ENCODE assay signal across 8 cellular contexts in the genomic region with DNA sequence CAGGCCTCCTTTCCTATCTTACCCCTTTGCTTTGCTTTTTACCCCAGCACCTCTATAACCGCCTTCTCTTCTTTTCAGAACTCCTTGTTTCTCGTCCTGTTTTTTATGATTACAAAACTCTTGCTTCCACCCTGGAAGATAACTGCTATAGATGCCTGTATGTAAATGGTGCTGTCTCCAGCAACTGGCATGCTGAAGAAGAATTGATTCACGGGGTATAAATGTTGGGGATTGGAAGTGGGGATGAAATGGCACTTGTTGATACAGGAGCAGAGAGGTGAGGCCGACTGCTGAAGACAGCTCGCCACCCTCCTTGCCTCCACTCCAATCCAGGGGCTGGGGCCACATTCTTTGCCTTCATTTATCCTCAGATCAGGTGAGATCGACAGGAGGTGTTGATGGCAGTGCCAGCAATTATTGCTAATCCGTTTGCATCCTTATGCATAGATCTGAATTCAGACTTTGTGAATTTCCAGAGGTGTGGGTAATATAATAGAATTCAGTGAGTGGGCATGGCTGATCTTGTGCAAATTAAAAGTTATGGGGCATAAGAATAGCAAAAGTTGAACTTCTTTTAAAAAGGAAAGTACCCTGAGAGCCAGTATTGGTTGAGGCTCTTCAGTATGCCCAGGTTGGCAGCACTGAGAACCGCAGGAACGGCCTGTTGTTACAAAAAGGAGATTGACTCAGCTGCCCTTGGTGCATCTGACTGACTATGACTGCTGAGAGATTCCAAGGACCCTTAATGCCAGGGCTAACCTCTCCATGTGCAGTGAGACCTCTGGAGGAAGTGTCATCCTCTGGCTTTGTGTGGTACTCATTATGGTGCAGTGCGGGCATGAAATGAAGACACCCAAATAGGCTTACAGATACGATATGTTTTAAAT. TPM values are rescaled to one million over a fixed set of nuclear protein-coding genes. Genes with fewer than 3 reads are reported as not detected.
DNase-seq lines count a peak whose midpoint lies in the region; ATAC-seq and TF ChIP-seq lines count a peak whose summit lies in the region.

No MANE protein-coding gene starts in this region.

- H3K27ac ChIP-seq in lung (ENCODE audit: low read depth in 1 of 2, low read length in 1 of 2) = peak overlapping the region; percentile 47 to 97
- peak overlapping the region; percentile 94 to 96 for H3K27ac ChIP-seq in testis

- 19 to 48% methylated on average over 11 of the region's 11 CpGs for WGBS in lung, 2 donors
- 25 to 29% methylated on average over 11 of the region's 11 CpGs for WGBS in testis, 2 donors

- peak; percentile 55 for DNase-seq in NCI-H2029 treated with DMSO at 0.1 percent for 48 hours (lab: John Stamatoyannopoulos, UW)
- DNase-seq in NCI-H2029 (lab: John Stamatoyannopoulos, UW) = no peak
- DNase-seq in SK-N-DZ (ENCODE audit: low spot score) = peak; percentile 47
- peak; percentile 27 for DNase-seq in central memory CD4-positive, alpha-beta T cell
- peak; percentile 34 for DNase-seq in lung (ENCODE audit: low spot score)
- peak; percentile 55 for DNase-seq in testis
- no peak for DNase-seq in GM19238 (ENCODE audit: insufficient read length, low spot score)

- H3K27me3 ChIP-seq in lung (ENCODE audit: control insufficient read depth, insufficient read depth) = no peaks in the 10 kb centered on the region
- H3K27me3 ChIP-seq in testis = no peaks in the 10 kb centered on the region

- TF ChIP-seq CTCF in lung (IDR thresholded peaks at IDR 0.05; ENCODE audit: control extremely low read depth, extremely low read depth) = no peak
- no peak for TF ChIP-seq CTCF in testis (IDR thresholded peaks at IDR 0.05)

- no peaks in the 10 kb centered on the region for H3K9me3 ChIP-seq in lung (ENCODE audit: control insufficient read depth in 2 of 2, insufficient read depth in 1 of 2, low read length in 1 of 2)
- H3K9me3 ChIP-seq in testis = no peaks in the 10 kb centered on the region

- TF ChIP-seq POLR2A in testis (IDR thresholded peaks at IDR 0.05) = no peak

- H3K4me1 ChIP-seq in lung (ENCODE audit: control insufficient read depth in 2 of 2, insufficient read depth in 2 of 2, low read length in 2 of 2) (peaks cover 0 to 7% of the 10 kb centered on the region in 2 donors), testis (peaks cover 33% of the 10 kb centered on the region)

- ATAC-seq in lung (ENCODE audit: insufficient read depth, low FRiP score) = no peak
- no peak for ATAC-seq in GM21723 (IDR thresholded peaks at IDR 0.05; ENCODE audit: unreplicated experiment)

- intact Hi-C loops in testis (cut with DNase I; ENCODE audit: low total_unique reads) = no loop called here

- H3K36me3 ChIP-seq in lung (ENCODE audit: control insufficient read depth in 2 of 2, insufficient read depth in 2 of 2, low read length in 2 of 2) (peaks cover 0 to 6% of the 10 kb centered on the region in 2 donors), testis (ENCODE audit: low read depth, missing control alignments) (no peaks in the 10 kb centered on the region)

- H3K4me3 ChIP-seq in lung (peak overlapping the region; percentile 68), testis (peak overlapping the region; percentile 86 to 93)

RNA-seq across cellular contexts. Expression of gene NEAT1, which starts 5.3 kb away (rescaled TPM):
- polyA plus RNA-seq in SK-N-DZ (2014; cell fraction: cytosol; rRNA removed) = 15.6 and 18.2 TPM in 2 replicates
- polyA plus RNA-seq in SK-N-DZ (2014; cell fraction: nucleus; rRNA removed) = 45.6 and 148 TPM in 2 replicates
- total RNA-seq in lung (100 to 1,000 TPM; 518 to 912 TPM), testis (100 to 1,000 TPM; 230 to 243 TPM)
- polyA plus RNA-seq in lung (1,000 to 10,000 TPM in 1 of 2 donors, 100 to 1,000 TPM in 1; 481 to 1,176 TPM), testis (ENCODE audit: insufficient read depth, low read depth, low replicate concordance) (189 TPM)

RNA-seq across cellular contexts. Expression of gene FRMD8, which starts 41.5 kb away (rescaled TPM):
- polyA plus RNA-seq in SK-N-DZ (2014; cell fraction: cytosol; rRNA removed) = 25.3 and 31.8 TPM in 2 replicates
- polyA plus RNA-seq in SK-N-DZ (2014; cell fraction: nucleus; rRNA removed) = 28.6 and 39.3 TPM in 2 replicates
- 10 to 100 TPM; 18.5 to 39.9 TPM for total RNA-seq in lung
- polyA plus RNA-seq in lung = 10 to 100 TPM; 15.8 to 25.7 TPM
- 100 to 1,000 TPM in 1 of 2 donors, 10 to 100 TPM in 1; 92.5 to 118 TPM for total RNA-seq in testis
- polyA plus RNA-seq in testis (ENCODE audit: insufficient read depth, low read depth, low replicate concordance) = 31.4 TPM

RNA-seq across cellular contexts. Expression of gene SLC25A45, which starts 45.5 kb away (rescaled TPM):
- polyA plus RNA-seq in SK-N-DZ (2014; cell fraction: cytosol; rRNA removed) = 2.4 and 3.9 TPM in 2 replicates
- 2.0 and 7.1 TPM in 2 replicates for polyA plus RNA-seq in SK-N-DZ (2014; cell fraction: nucleus; rRNA removed)
- total RNA-seq in lung (10 to 100 TPM in 1 of 2 donors, 1 to 10 TPM in 1; 7.3 to 15.6 TPM), testis (10 to 100 TPM; 10.1 to 10.6 TPM)
- polyA plus RNA-seq in lung (1 to 10 TPM; 5.5 to 9.0 TPM), testis (ENCODE audit: insufficient read depth, low read depth, low replicate concordance) (8.0 TPM)

Comparison
In these comparisons a context has a peak if more than half of its experiments do, and no peak if none do; other contexts are left out.
1. DNase-seq: peak in NCI-H2029 treated with DMSO at 0.1 percent for 48 hours (single experiment), SK-N-DZ (single experiment), central memory CD4-positive, alpha-beta T cell (single experiment), lung (single experiment) and testis (single experiment); none in NCI-H2029 (single experiment) and GM19238 (single experiment).